ENCODE assay signal across 31 cellular contexts in the genomic region with DNA sequence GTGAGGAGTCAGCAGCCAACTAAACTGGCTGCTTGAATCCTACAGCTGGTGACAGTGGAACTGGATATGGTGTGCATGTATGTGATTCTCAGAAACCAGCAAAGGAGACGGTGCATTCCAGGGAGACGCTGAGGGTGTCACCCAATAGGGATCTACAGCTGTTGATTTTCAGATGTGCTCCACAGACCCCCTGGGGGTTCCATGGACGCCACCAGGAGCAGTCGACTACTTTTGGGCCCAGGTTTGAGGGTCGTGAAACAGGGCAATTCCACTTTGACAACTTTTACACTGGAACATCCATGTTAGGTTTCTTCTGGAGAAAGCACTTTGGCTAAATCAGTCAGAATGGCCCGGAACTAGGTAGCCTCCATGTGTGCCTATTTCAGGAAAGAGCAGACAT.
"Had no signal": no experiment of that assay in that cellular context is flagged by ENCODE, and none has a peak within 500 bp of the region (broad histone marks: within the 10 kb centered on the region; RNA-seq: fewer than 3 reads in every experiment).

No MANE protein-coding gene starts in this region.

- H3K4me3 Mint-ChIP-seq: activated B cell treated with CpG ODN at 0.5 μM for 24 hours; activated CD4-positive, alpha-beta memory T cell treated with anti-CD3 and anti-CD28 coated beads for 36 hours; activated CD4-positive, alpha-beta T cell treated with anti-CD3 and anti-CD28 coated beads, Interleukin-2, amount 10 ng/mL, durations not matched to agents 24 days and 14 days; activated CD8-positive, alpha-beta memory T cell treated with anti-CD3 and anti-CD28 coated beads, Interleukin-2, amount 10 ng/mL, durations not matched to agents 7 days and 5 days; activated CD8-positive, alpha-beta T cell treated with anti-CD3 and anti-CD28 coated beads, Interleukin-2, amount 10 ng/mL, durations not matched to agents 7 days and 5 days; activated naive CD4-positive, alpha-beta T cell treated with anti-CD3 and anti-CD28 coated beads, Interleukin-2, amount 10 ng/mL, durations not matched to agents 7 days and 5 days; activated naive CD4-positive, alpha-beta T cell treated with anti-CD3 and anti-CD28 coated beads, Interleukin-2, amount 50 U/mL, for 24 hours; activated naive CD8-positive, alpha-beta T cell; activated naive CD8-positive, alpha-beta T cell treated with anti-CD3 and anti-CD28 coated beads, Interleukin-2, amount 10 ng/mL, durations not matched to agents 7 days and 5 days; activated naive CD8-positive, alpha-beta T cell treated with anti-CD3 and anti-CD28 coated beads, Interleukin-2, amount 50 U/mL, for 24 hours; activated T-cell treated with anti-CD3 and anti-CD28 coated beads, Interleukin-2, amount 50 U/mL, for 24 hours; brain; T-helper 1 cell treated with Interleukin-12 subunit alpha and Interleukin-12 subunit beta and Interleukin-4 antibody, amounts not matched to agents 30 μg/mL and 1 μg/mL, for 36 hours; T-helper 2 cell treated with Interferon-gamma antibody and Interleukin-4, amounts not matched to agents 5 μg/mL and 100 μg/mL, for 36 hours had no signal

- H3K36me3 Mint-ChIP-seq: activated naive CD4-positive, alpha-beta T cell treated with anti-CD3 and anti-CD28 coated beads, Interleukin-2, amount 10 ng/mL, durations not matched to agents 7 days and 5 days; activated naive CD8-positive, alpha-beta T cell had no signal

- ATAC-seq: activated CD8-positive, alpha-beta memory T cell treated with anti-CD3 and anti-CD28 coated beads, Interleukin-2, amount 10 ng/mL, durations not matched to agents 7 days and 5 days; activated CD8-positive, alpha-beta T cell treated with anti-CD3 and anti-CD28 coated beads, Interleukin-2, amount 10 ng/mL, durations not matched to agents 7 days and 5 days; activated naive CD8-positive, alpha-beta T cell treated with anti-CD3 and anti-CD28 coated beads, Interleukin-2, amount 50 U/mL, for 24 hours had no signal

- H3K27ac Mint-ChIP-seq: activated B cell treated with CpG ODN at 0.5 μM for 24 hours; activated CD4-positive, alpha-beta memory T cell treated with anti-CD3 and anti-CD28 coated beads for 36 hours; activated CD4-positive, alpha-beta T cell treated with anti-CD3 and anti-CD28 coated beads, Interleukin-2, amount 10 ng/mL, durations not matched to agents 24 days and 14 days; activated CD8-positive, alpha-beta memory T cell treated with anti-CD3 and anti-CD28 coated beads, Interleukin-2, amount 10 ng/mL, durations not matched to agents 7 days and 5 days; activated CD8-positive, alpha-beta T cell treated with anti-CD3 and anti-CD28 coated beads, Interleukin-2, amount 10 ng/mL, durations not matched to agents 7 days and 5 days; activated naive CD4-positive, alpha-beta T cell treated with anti-CD3 and anti-CD28 coated beads, Interleukin-2, amount 10 ng/mL, durations not matched to agents 7 days and 5 days; activated naive CD4-positive, alpha-beta T cell treated with anti-CD3 and anti-CD28 coated beads, Interleukin-2, amount 50 U/mL, for 24 hours; activated naive CD8-positive, alpha-beta T cell; activated naive CD8-positive, alpha-beta T cell treated with anti-CD3 and anti-CD28 coated beads, Interleukin-2, amount 10 ng/mL, durations not matched to agents 7 days and 5 days; activated naive CD8-positive, alpha-beta T cell treated with anti-CD3 and anti-CD28 coated beads, Interleukin-2, amount 50 U/mL, for 24 hours; activated T-cell treated with anti-CD3 and anti-CD28 coated beads, Interleukin-2, amount 50 U/mL, for 24 hours; activated T-helper 2 cell treated with anti-CD3 and anti-CD28 coated beads, Interferon-gamma antibody, Interleukin-2, Interleukin-4, amounts not matched to agents 10 μg/mL and 5 μg/mL and 100 μg/mL, durations not matched to agents 14 hours and 24 hours and 36 hours; brain; T-helper 1 cell treated with Interleukin-12 subunit alpha and Interleukin-12 subunit beta and Interleukin-4 antibody, amounts not matched to agents 30 μg/mL and 1 μg/mL, for 36 hours; T-helper 2 cell treated with Interferon-gamma antibody and Interleukin-4, amounts not matched to agents 5 μg/mL and 100 μg/mL, for 36 hours had no signal

- H3K9me3 Mint-ChIP-seq: activated B cell treated with CpG ODN at 0.5 μM for 24 hours; activated CD4-positive, alpha-beta memory T cell treated with anti-CD3 and anti-CD28 coated beads for 36 hours; activated CD4-positive, alpha-beta T cell treated with anti-CD3 and anti-CD28 coated beads, Interleukin-2, amount 10 ng/mL, durations not matched to agents 24 days and 14 days; activated naive CD4-positive, alpha-beta T cell treated with anti-CD3 and anti-CD28 coated beads, Interleukin-2, amount 10 ng/mL, durations not matched to agents 7 days and 5 days; activated naive CD4-positive, alpha-beta T cell treated with anti-CD3 and anti-CD28 coated beads, Interleukin-2, amount 50 U/mL, for 24 hours; activated naive CD8-positive, alpha-beta T cell treated with anti-CD3 and anti-CD28 coated beads, Interleukin-2, amount 10 ng/mL, durations not matched to agents 7 days and 5 days; activated naive CD8-positive, alpha-beta T cell treated with anti-CD3 and anti-CD28 coated beads, Interleukin-2, amount 50 U/mL, for 24 hours; activated T-cell treated with anti-CD3 and anti-CD28 coated beads, Interleukin-2, amount 50 U/mL, for 24 hours; activated T-helper 2 cell treated with anti-CD3 and anti-CD28 coated beads, Interferon-gamma antibody, Interleukin-2, Interleukin-4, amounts not matched to agents 10 μg/mL and 5 μg/mL and 100 μg/mL, durations not matched to agents 14 hours and 24 hours and 36 hours; brain; T-helper 1 cell treated with Interleukin-12 subunit alpha and Interleukin-12 subunit beta and Interleukin-4 antibody, amounts not matched to agents 30 μg/mL and 1 μg/mL, for 36 hours; T-helper 2 cell treated with Interferon-gamma antibody and Interleukin-4, amounts not matched to agents 5 μg/mL and 100 μg/mL, for 36 hours had no signal

- H3K27me3 Mint-ChIP-seq: activated B cell treated with CpG ODN at 0.5 μM for 24 hours; activated CD4-positive, alpha-beta memory T cell treated with anti-CD3 and anti-CD28 coated beads for 36 hours; activated CD4-positive, alpha-beta T cell treated with anti-CD3 and anti-CD28 coated beads, Interleukin-2, amount 10 ng/mL, durations not matched to agents 24 days and 14 days; activated CD8-positive, alpha-beta memory T cell treated with anti-CD3 and anti-CD28 coated beads, Interleukin-2, amount 10 ng/mL, durations not matched to agents 7 days and 5 days; activated naive CD4-positive, alpha-beta T cell treated with anti-CD3 and anti-CD28 coated beads, Interleukin-2, amount 50 U/mL, for 24 hours; activated naive CD8-positive, alpha-beta T cell; activated naive CD8-positive, alpha-beta T cell treated with anti-CD3 and anti-CD28 coated beads, Interleukin-2, amount 10 ng/mL, durations not matched to agents 7 days and 5 days; activated naive CD8-positive, alpha-beta T cell treated with anti-CD3 and anti-CD28 coated beads, Interleukin-2, amount 50 U/mL, for 24 hours; activated T-cell treated with anti-CD3 and anti-CD28 coated beads, Interleukin-2, amount 50 U/mL, for 24 hours had no signal

- H3K4me1 Mint-ChIP-seq: activated B cell treated with CpG ODN at 0.5 μM for 24 hours; activated CD4-positive, alpha-beta T cell treated with anti-CD3 and anti-CD28 coated beads, Interleukin-2, amount 10 ng/mL, durations not matched to agents 24 days and 14 days; activated CD8-positive, alpha-beta memory T cell treated with anti-CD3 and anti-CD28 coated beads, Interleukin-2, amount 10 ng/mL, durations not matched to agents 7 days and 5 days; activated naive CD4-positive, alpha-beta T cell treated with anti-CD3 and anti-CD28 coated beads, Interleukin-2, amount 10 ng/mL, durations not matched to agents 7 days and 5 days; activated naive CD4-positive, alpha-beta T cell treated with anti-CD3 and anti-CD28 coated beads, Interleukin-2, amount 50 U/mL, for 24 hours; activated naive CD8-positive, alpha-beta T cell treated with anti-CD3 and anti-CD28 coated beads, Interleukin-2, amount 10 ng/mL, durations not matched to agents 7 days and 5 days; activated naive CD8-positive, alpha-beta T cell treated with anti-CD3 and anti-CD28 coated beads, Interleukin-2, amount 50 U/mL, for 24 hours; brain had no signal

- DNase-seq: activated B cell treated with CpG ODN at 0.5 μM for 24 hours; activated CD4-positive, alpha-beta memory T cell treated with anti-CD3 and anti-CD28 coated beads for 36 hours; activated CD4-positive, alpha-beta T cell treated with anti-CD3 and anti-CD28 coated beads for 4 hours; activated CD4-positive, alpha-beta T cell treated with anti-CD3 and anti-CD28 coated beads, Interleukin-2, amount 10 ng/mL, durations not matched to agents 24 days and 14 days; activated CD4-positive, alpha-beta T cell treated with anti-CD3 and anti-CD28 coated beads, Interleukin-2, amount 50 U/mL, for 1 hour; activated CD4-positive, alpha-beta T cell treated with anti-CD3 and anti-CD28 coated beads, Interleukin-2, amount 50 U/mL, for 4 hours; activated CD4-positive, CD25-positive, alpha-beta regulatory T cell treated with anti-CD3 and anti-CD28 coated beads, Interleukin-2, amount 50 U/mL, for 72 hours; activated CD8-positive, alpha-beta memory T cell treated with anti-CD3 and anti-CD28 coated beads for 24 hours; activated CD8-positive, alpha-beta memory T cell treated with anti-CD3 and anti-CD28 coated beads, Interleukin-2, amount 10 ng/mL, durations not matched to agents 7 days and 5 days; activated CD8-positive, alpha-beta memory T cell treated with anti-CD3 and anti-CD28 coated beads, Interleukin-2, amount 50 U/mL, for 48 hours; activated CD8-positive, alpha-beta T cell treated with anti-CD3 and anti-CD28 coated beads, Interleukin-2, amount 10 ng/mL, durations not matched to agents 7 days and 5 days; activated effector memory CD4-positive, alpha-beta T cell treated with Interleukin-2 at 50 U/mL for 16 hours; activated gamma-delta T cell; activated naive CD4-positive, alpha-beta T cell treated with anti-CD3 and anti-CD28 coated beads, Interleukin-2, amount 10 ng/mL, durations not matched to agents 7 days and 5 days; activated naive CD4-positive, alpha-beta T cell treated with Interleukin-2 at 50 U/mL for 16 hours; activated naive CD8-positive, alpha-beta T cell treated with anti-CD3 and anti-CD28 coated beads, Interleukin-2, amount 10 ng/mL, durations not matched to agents 7 days and 5 days; activated naive CD8-positive, alpha-beta T cell treated with anti-CD3 and anti-CD28 coated beads, Interleukin-2, amount 50 U/mL, for 24 hours; activated T-cell treated with anti-CD3 and anti-CD28 coated beads, Interleukin-2, amount 50 U/mL, for 24 hours; activated T-cell treated with anti-CD3 and anti-CD28 coated beads, Interleukin-2, amount 50 U/mL, for 48 hours; amygdala; anterior cingulate cortex; caudate nucleus; T-helper 1 cell; T-helper 2 cell; T-helper 9 cell had no signal
